ENCODE assay signal across 3 cellular contexts in the genomic region with DNA sequence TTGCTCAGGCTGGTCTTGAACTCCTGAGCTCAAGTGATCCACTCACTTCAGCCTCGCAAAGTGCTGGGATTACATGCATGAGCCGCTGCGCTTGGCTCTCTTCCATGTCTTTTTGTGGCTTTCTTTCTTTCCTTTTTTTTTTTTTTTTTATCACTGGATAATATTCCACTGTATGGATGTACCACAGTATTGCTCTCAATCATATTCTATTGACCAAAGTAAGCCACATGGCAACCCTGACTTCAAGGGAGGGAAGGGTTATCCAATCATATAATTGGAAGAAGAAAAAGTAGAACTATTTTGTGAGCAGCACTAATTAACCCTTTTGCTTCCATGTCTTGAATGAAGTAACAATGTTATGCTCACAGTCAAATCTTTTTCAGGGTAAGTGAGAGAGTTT.
"Had no signal": no experiment of that assay in that cellular context is flagged by ENCODE, and none has a peak within 500 bp of the region (broad histone marks: within the 10 kb centered on the region; RNA-seq: fewer than 3 reads in every experiment).

No MANE protein-coding gene starts in this region.

- ATAC-seq: GM12878 had no signal

- DNase-seq: GDM1, GF-D8 had no signal

- H3K4me3 ChIP-seq: GM12878 had no signal
